ENCODE assay signal across 8 cellular contexts in the genomic region with DNA sequence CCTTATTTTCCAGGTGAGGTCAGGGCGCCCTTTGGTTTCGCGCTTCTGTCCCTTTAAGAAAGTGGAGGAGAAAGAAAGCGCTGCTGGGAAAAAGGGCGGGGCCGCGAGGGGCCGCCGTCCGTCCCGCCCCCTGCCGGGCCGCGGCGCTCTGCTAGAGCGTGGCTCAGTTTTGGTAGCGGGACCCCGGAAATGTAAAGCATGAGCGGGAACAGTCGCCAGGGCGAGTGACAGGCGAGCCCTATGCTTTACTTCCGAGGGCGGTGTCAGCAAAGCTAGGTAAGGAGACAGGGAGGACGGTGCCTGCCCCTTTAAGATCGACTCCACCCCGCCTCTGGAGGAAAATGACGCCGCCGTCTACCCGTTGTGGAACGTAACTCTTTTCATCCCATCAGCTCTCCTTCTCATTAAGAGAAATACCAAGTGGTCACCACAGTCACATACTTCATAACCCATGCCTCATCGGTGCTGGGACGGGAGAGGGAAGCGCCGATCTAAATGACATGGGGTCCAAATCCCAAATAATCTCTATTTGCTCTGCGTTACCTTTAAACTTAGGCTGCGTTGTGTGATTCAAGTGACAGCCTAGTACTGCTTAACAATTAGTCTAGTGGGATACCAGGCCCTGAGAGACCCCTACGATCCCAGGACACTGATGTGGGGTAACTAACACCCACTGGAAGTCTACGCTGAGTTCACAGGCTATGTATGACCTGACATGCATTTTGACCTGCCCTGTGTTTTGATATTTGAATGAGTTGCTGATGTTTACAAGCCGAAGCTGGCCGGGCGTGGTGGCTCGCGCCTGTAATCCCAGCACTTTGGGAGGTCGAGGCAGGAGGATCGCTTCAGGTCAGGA. TPM values are rescaled to one million over a fixed set of nuclear protein-coding genes. Genes with fewer than 3 reads are reported as not detected.
A peak's percentile ranks its signal among the peaks of the same experiment; 100 is the strongest.
DNase-seq lines count a peak whose midpoint lies in the region; ATAC-seq and TF ChIP-seq lines count a peak whose summit lies in the region.

A gene with protein sequence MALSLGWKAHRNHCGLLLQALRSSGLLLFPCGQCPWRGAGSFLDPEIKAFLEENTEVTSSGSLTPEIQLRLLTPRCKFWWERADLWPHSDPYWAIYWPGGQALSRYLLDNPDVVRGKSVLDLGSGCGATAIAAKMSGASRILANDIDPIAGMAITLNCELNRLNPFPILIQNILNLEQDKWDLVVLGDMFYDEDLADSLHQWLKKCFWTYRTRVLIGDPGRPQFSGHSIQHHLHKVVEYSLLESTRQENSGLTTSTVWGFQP (plus strand): TSS at position 602 of the 856 bp plus-strand sequence. CDS start 2,266 bp downstream, outside the sequence.

- peak within 1 kb of the TSS; percentile 51 for H3K9ac ChIP-seq in endodermal cell (ENCODE audit: extremely low read depth, low read length, poor library complexity, severe bottlenecking)

- H3K27ac ChIP-seq in endodermal cell (ENCODE audit: low read depth, low read length), result peak within 1 kb of the TSS; percentile 82

- H3K27me3 ChIP-seq in Caco-2 (replicated peaks; ENCODE audit: control insufficient read depth, insufficient read depth, low read length), result no peaks in the 10 kb centered on the region
- no peaks in the 10 kb centered on the region for H3K27me3 ChIP-seq in endodermal cell (ENCODE audit: control insufficient read depth, insufficient read depth, low read length, poor library complexity, severe bottlenecking)

- H3K36me3 ChIP-seq in Caco-2 (ENCODE audit: control insufficient read depth, insufficient read depth, low read length), result no peaks in the 10 kb centered on the region
- H3K36me3 ChIP-seq in endodermal cell (ENCODE audit: control insufficient read depth, insufficient read depth, low read length), result no peaks in the 10 kb centered on the region

- peaks cover 4% of the 10 kb centered on the region; the same call in 1 of the 2 replicates for H3K4me1 ChIP-seq in Caco-2
- H3K4me1 ChIP-seq in endodermal cell (ENCODE audit: control insufficient read depth, insufficient read depth, low read length), result no peaks in the 10 kb centered on the region

- H3K9me3 ChIP-seq in Caco-2 (no peaks in the 10 kb centered on the region), endodermal cell (ENCODE audit: control insufficient read depth, low read length) (peaks cover 6% of the 10 kb centered on the region)

- H3K27me3 Mint-ChIP-seq in Caco-2 (ENCODE audit: insufficient read depth, unreplicated experiment) (no peaks in the 10 kb centered on the region), endodermal cell (ENCODE audit: insufficient read depth) (no peaks in the 10 kb centered on the region)

- WGBS in endodermal cell (ENCODE audit: insufficient coverage in 1 of 2, insufficient read length in 1 of 2), 2 experiments, result 8 to 9% methylated on average over 15 to 47 of the region's 47 CpGs

- peak; percentile 99 for ATAC-seq in GM21360 (IDR thresholded peaks at IDR 0.05; ENCODE audit: unreplicated experiment)

- TSS peak; percentile 94 for BruUV-seq in Caco-2 (replicated peaks; lab: Mats Ljungman, UMichigan)

- DNase-seq in Caco-2, result peak; percentile 99
- peak; percentile 95 for DNase-seq in HT1080 (ENCODE audit: low read depth)
- peak; percentile 90 for DNase-seq in NOMO-1 treated with DMSO at 0.1 percent for 48 hours (lab: John Stamatoyannopoulos, UW; ENCODE audit: unreplicated experiment)
- peak; percentile 86 for DNase-seq in activated CD8-positive, alpha-beta memory T cell treated with anti-CD3 and anti-CD28 coated beads, Interleukin-2, amount 50 U/mL, for 24 hours (ENCODE audit: extremely low read depth)
- DNase-seq in endodermal cell, result peak; percentile 98
- DNase-seq in mesenteric fat pad (ENCODE audit: low spot score), result peak; percentile 95
- peak; percentile 68 for DNase-seq in stimulated activated CD8-positive, alpha-beta memory T cell treated with anti-CD3 and anti-CD28 coated beads, Interleukin-15, amount 100 ng/mL, for 24 hours (ENCODE audit: low read depth)

- peak within 1 kb of the TSS; percentile 73 for H3K4me3 ChIP-seq in Caco-2 (ENCODE audit: low read depth, low read length)
- H3K4me3 ChIP-seq in endodermal cell (ENCODE audit: low read length), result peak within 1 kb of the TSS; percentile 90

- peaks cover 28% of the 10 kb centered on the region for H3K4me1 Mint-ChIP-seq in Caco-2 (ENCODE audit: low read depth, unreplicated experiment)
- peaks cover 15% of the 10 kb centered on the region for H3K4me1 Mint-ChIP-seq in endodermal cell

- H3K36me3 Mint-ChIP-seq in Caco-2 (ENCODE audit: insufficient read depth, unreplicated experiment) (no peaks in the 10 kb centered on the region), endodermal cell (ENCODE audit: low read depth) (peaks cover 10% of the 10 kb centered on the region)

- H3K27ac Mint-ChIP-seq in Caco-2 (ENCODE audit: unreplicated experiment) (peak within 1 kb of the TSS; percentile 80), endodermal cell (peak within 1 kb of the TSS; percentile 86)

- CTCF ChIA-PET in Caco-2 (lab: Charles Lee), result interaction anchor here (0.6 to 1.5 kb wide), 6 partner anchors 23 to 653 kb away, joined by 3 to 9 read pairs (median 4); partner anchors contain the start of gene AMN1

- intact Hi-C loops in Caco-2 (cut with micrococcal nuclease; ENCODE audit: unreplicated experiment), result loop anchor here (1.0 to 10.0 kb wide), 7 partner anchors 69 to 1018 kb away; partner anchors contain the start of genes AMN1, BICD1, DNM1L and RESF1

- POLR2A ChIA-PET in Caco-2 (lab: Charles Lee), result interaction anchor here (0.6 to 1.5 kb wide), 8 partner anchors 56 to 783 kb away, joined by 3 to 7 read pairs (median 4); partner anchors contain the start of genes AMN1 and RESF1

- H3K4me3 Mint-ChIP-seq in Caco-2 (ENCODE audit: unreplicated experiment), result peak within 1 kb of the TSS; percentile 78
- H3K4me3 Mint-ChIP-seq in endodermal cell, result peak within 1 kb of the TSS; percentile 71

- TF ChIP-seq CTCF in Caco-2 (IDR thresholded peaks at IDR 0.05; ENCODE audit: insufficient read depth in 1 of 2, low read depth in 1 of 2, low read length in 1 of 2, severe bottlenecking in 1 of 2, unreplicated experiment in 1 of 2) (peak; percentile 51 to 74), endodermal cell (conservative IDR thresholded peaks at IDR 0.05) (peak; percentile 72)

- peaks cover 10% of the 10 kb centered on the region for H3K9me3 Mint-ChIP-seq in Caco-2 (ENCODE audit: unreplicated experiment)
- H3K9me3 Mint-ChIP-seq in endodermal cell, result peaks cover 8% of the 10 kb centered on the region

RNA-seq across cellular contexts. Expression of the gene that starts here (rescaled TPM):
- total RNA-seq in Caco-2 (2022), result 1.6 and 2.1 TPM in 2 replicates
- 1.4 and 1.8 TPM in 2 replicates for total RNA-seq in HT1080 (2014; rRNA removed; shearing (Covaris generic))
- polyA plus RNA-seq in HT1080 (2015; cell fraction: cytosol; rRNA removed), result 2.2 and 2.6 TPM in 2 replicates
- 0.81 and 3.0 TPM in 2 replicates for polyA plus RNA-seq in HT1080 (2015; cell fraction: nucleus; rRNA removed)
- 1 to 10 TPM; 2.0 to 2.4 TPM for total RNA-seq in endodermal cell
- polyA plus RNA-seq in endodermal cell (2013, experiment 1 of 2), result 0.82 TPM
- 1.3 TPM for polyA plus RNA-seq in endodermal cell (2013, experiment 2 of 2)
- total RNA-seq in mesenteric fat pad, result 3.3 TPM

Comparison
In these comparisons a context has a peak if more than half of its experiments do, and no peak if none do; other contexts are left out.
1. Peak in every context shown above with its lines: DNase-seq, ATAC-seq, H3K4me3 ChIP-seq and H3K27ac ChIP-seq.